ENCODE assay signal across 1 cellular context in the genomic region with DNA sequence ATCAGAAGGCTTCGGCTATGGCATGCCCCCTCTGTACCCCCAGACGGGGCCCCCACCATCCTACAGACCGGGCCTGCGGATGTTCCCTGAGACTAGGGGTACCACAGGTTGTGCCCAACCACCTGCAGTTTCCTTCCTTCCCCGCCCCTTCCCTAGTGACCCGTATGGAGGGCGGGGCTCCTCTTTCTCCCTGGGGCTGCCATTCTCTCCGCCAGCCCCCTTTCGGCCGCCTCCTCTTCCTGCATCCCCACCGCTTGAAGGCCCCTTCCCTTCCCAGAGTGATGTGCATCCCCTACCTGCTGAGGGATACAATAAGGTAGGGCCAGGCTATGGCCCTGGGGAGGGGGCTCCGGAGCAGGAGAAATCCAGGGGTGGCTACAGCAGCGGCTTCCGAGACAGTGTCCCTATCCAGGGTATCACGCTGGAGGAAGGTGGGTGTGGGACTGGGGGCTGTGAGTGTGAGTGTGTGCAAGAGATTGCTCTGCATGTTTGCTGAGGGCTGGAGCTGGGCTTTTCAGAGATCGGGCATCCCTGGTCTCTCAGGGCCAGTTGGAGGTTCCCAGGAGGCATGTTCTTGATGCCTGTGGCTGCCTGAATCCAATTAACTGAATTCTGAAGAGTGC.
TF ChIP-seq lines count a peak whose summit lies in the region.

No MANE protein-coding gene starts in this region.

TF ChIP-seq in HepG2, 621 proteins besides CTCF, POLR2A, EP300 and RAD21:
- TF ChIP-seq ZNF777 (CRISPR knock-in tag; IDR thresholded peaks at IDR 0.05) = no peak
- no peak for TF ChIP-seq ETV6 (CRISPR knock-in tag; conservative IDR thresholded peaks at IDR 0.05)
- TF ChIP-seq FOXJ3 (CRISPR knock-in tag; IDR thresholded peaks at IDR 0.05; ENCODE audit: borderline replicate concordance) = no peak
- TF ChIP-seq WIZ (CRISPR knock-in tag; IDR thresholded peaks at IDR 0.05) = 0 out of 2 replicates have a peak, but pooled peaks have one; percentile 9
- no peak for TF ChIP-seq NCOA5 (CRISPR knock-in tag; IDR thresholded peaks at IDR 0.05)
- no peak for TF ChIP-seq ZNF343 (CRISPR knock-in tag; IDR thresholded peaks at IDR 0.05)
- no peak for TF ChIP-seq ZNF484 (CRISPR knock-in tag; IDR thresholded peaks at IDR 0.05; ENCODE audit: borderline replicate concordance, low read depth)
